ENCODE assay signal across 18 cellular contexts in genomic region chr9:77384406-77384805, GRCh38.
DNase-seq lines count a peak whose midpoint lies in the region; ATAC-seq, FAIRE-seq and TF ChIP-seq lines count a peak whose summit lies in the region.
"Had no signal": no experiment of that assay in that cellular context is flagged by ENCODE, and none has a peak within 500 bp of the region (broad histone marks: within the 10 kb centered on the region; RNA-seq: fewer than 3 reads in every experiment).

No MANE protein-coding gene starts in this region.

- POLR2A ChIA-PET in endothelial cell of umbilical vein (lab: Charles Lee), result no interaction called here

- FAIRE-seq in endothelial cell of umbilical vein (lab: Jason Lieb, UNC), result no peak
- FAIRE-seq: GM12891 had no signal

- dilution Hi-C loops in endothelial cell of umbilical vein (cut with MboI; ENCODE audit: extremely low pct_ligation_motif_present, low sequenced_read_pairs), result no loop called here

- no TSS peak for BruUV-seq in endothelial cell of umbilical vein (replicated peaks; lab: Mats Ljungman, UMichigan)

- no peaks in the 10 kb centered on the region for H3K36me3 ChIP-seq in endothelial cell of umbilical vein (ENCODE audit: control insufficient read depth in 2 of 2, extremely low read depth in 1 of 2, insufficient read depth in 2 of 2, low read length in 2 of 2)
- H3K36me3 ChIP-seq in heart left ventricle, result peaks cover 0 to 32% (median 7%) of the 10 kb centered on the region in 9 donors
- peaks cover 0 to 42% (median 3%) of the 10 kb centered on the region in 6 donors for H3K36me3 ChIP-seq in spleen

- H2AFZ ChIP-seq in endothelial cell of umbilical vein (ENCODE audit: low read depth, low read length), result no peak overlapping the region

- H3K4me1 ChIP-seq in endothelial cell of umbilical vein (ENCODE audit: control insufficient read depth, extremely low read depth, insufficient read depth, low read length) (no peaks in the 10 kb centered on the region), heart left ventricle (no peaks in the 10 kb centered on the region), spleen (peaks cover 0 to 4% (median 0%) of the 10 kb centered on the region in 6 donors)

- DNase-seq in EL (peak; percentile 71), NCI-H226 (peak; percentile 26), endothelial cell of umbilical vein (ENCODE audit: low read depth, low spot score) (peak; percentile 5), renal cortical epithelial cell (ENCODE audit: low read depth) (peak; percentile 13), heart left ventricle (no peak), spleen (no peak), NCI-H187 (lab: John Stamatoyannopoulos, UW) (no peak)
- DNase-seq: activated CD4-positive, alpha-beta T cell treated with anti-CD3 and anti-CD28 coated beads, Interleukin-2, amount 50 U/mL, for 1 hour; activated naive CD8-positive, alpha-beta T cell treated with anti-CD3 and anti-CD28 coated beads, Interleukin-2, amount 10 ng/mL, durations not matched to agents 7 days and 5 days; activated T-cell treated with anti-CD3 and anti-CD28 coated beads, Interleukin-2, amount 50 U/mL, for 24 hours; CD4-positive, alpha-beta T cell; left ventricle myocardium superior; NK-92 treated with Interleukin-12 subunit alpha and Interleukin-12 subunit beta, amount 100 ng/mL, for 24 hours; SHP77 treated with DMSO at 0.1 percent for 48 hours; stimulated activated CD4-positive, alpha-beta T cell treated with anti-CD3 and anti-CD28 coated beads, Interleukin-15, amount 100 ng/mL, for 24 hours; T-helper 9 cell had no signal

- H3K9me3 ChIP-seq in endothelial cell of umbilical vein (replicated peaks; ENCODE audit: control insufficient read depth, insufficient read depth, low read length) (no peaks in the 10 kb centered on the region), heart left ventricle (no peaks in the 10 kb centered on the region), spleen (no peaks in the 10 kb centered on the region)

- CTCF ChIA-PET in endothelial cell of umbilical vein (lab: Charles Lee), result no interaction called here

- TF ChIP-seq POLR2A in endothelial cell of umbilical vein (IDR thresholded peaks at IDR 0.05; ENCODE audit: low read depth, low read length), result no peak
- no peak for TF ChIP-seq POLR2A in heart left ventricle (IDR thresholded peaks at IDR 0.05)
- no peak for TF ChIP-seq POLR2A in spleen (IDR thresholded peaks at IDR 0.05)

- no peak overlapping the region for H3K9ac ChIP-seq in endothelial cell of umbilical vein (replicated peaks; ENCODE audit: extremely low read depth, insufficient read depth, low read length)

- H3K79me2 ChIP-seq in endothelial cell of umbilical vein (ENCODE audit: control insufficient read depth, insufficient read depth, low read length), result no peaks in the 10 kb centered on the region

- no peaks in the 10 kb centered on the region for H4K20me1 ChIP-seq in endothelial cell of umbilical vein (replicated peaks; ENCODE audit: control insufficient read depth, extremely low read depth, insufficient read depth, low read length)

- H3K27me3 ChIP-seq in endothelial cell of umbilical vein (ENCODE audit: control insufficient read depth in 2 of 2, insufficient read depth in 2 of 2, low read length in 2 of 2) (no peaks in the 10 kb centered on the region), heart left ventricle (no peaks in the 10 kb centered on the region), spleen (replicated peaks in 1 of 7) (no peaks in the 10 kb centered on the region)

- H3K4me2 ChIP-seq in endothelial cell of umbilical vein (ENCODE audit: insufficient read depth, low read length), result no peak overlapping the region

- H3K27ac ChIP-seq in endothelial cell of umbilical vein (ENCODE audit: insufficient read depth, low read depth, low read length) (no peak overlapping the region), heart left ventricle (no peak overlapping the region), spleen (no peak overlapping the region)

- H3K4me3 ChIP-seq in endothelial cell of umbilical vein (replicated peaks in 1 of 3; ENCODE audit: insufficient read depth in 1 of 3, low read depth in 1 of 3, low read length in 3 of 3), result no peak overlapping the region
- H3K4me3 ChIP-seq in heart left ventricle, result no peak overlapping the region
- H3K4me3 ChIP-seq in spleen, result no peak overlapping the region

- intact Hi-C loops in endothelial cell of umbilical vein (cut with micrococcal nuclease), result no loop called here
- intact Hi-C loops in heart left ventricle (cut with DNase I), result no loop called here
- intact Hi-C loops in spleen (cut with DNase I; ENCODE audit: low total_unique reads), result no loop called here

- no peak for ATAC-seq in heart left ventricle
- ATAC-seq in GM18909 (IDR thresholded peaks at IDR 0.05; ENCODE audit: poor library complexity, unreplicated experiment), result no peak
- ATAC-seq: left ventricle myocardium superior had no signal

- no peak for TF ChIP-seq CTCF in endothelial cell of umbilical vein (IDR thresholded peaks at IDR 0.05; ENCODE audit: extremely low read depth in 1 of 2, insufficient read depth in 1 of 2, low read depth in 1 of 2, low read length in 2 of 2)
- TF ChIP-seq CTCF in heart left ventricle (IDR thresholded peaks at IDR 0.05), result no peak
- TF ChIP-seq CTCF in spleen (IDR thresholded peaks at IDR 0.05 in 8 of 11, conservative IDR thresholded peaks at IDR 0.05 in 3 of 11), result no peak

- H3K9me1 ChIP-seq in endothelial cell of umbilical vein (replicated peaks; ENCODE audit: control insufficient read depth, extremely low read depth, insufficient read depth, low read length), result no peaks in the 10 kb centered on the region

TF ChIP-seq in endothelial cell of umbilical vein, 7 proteins besides CTCF, POLR2A, EP300 and RAD21:
- TF ChIP-seq POLR2AphosphoS5 (IDR thresholded peaks at IDR 0.05; ENCODE audit: insufficient read depth, low read depth, low read length) (no peak), MAX (IDR thresholded peaks at IDR 0.05; ENCODE audit: insufficient read depth, insufficient read length) (no peak), FOS (IDR thresholded peaks at IDR 0.05; ENCODE audit: borderline replicate concordance, insufficient read depth, low read length) (peak; percentile 52), EZH2 (IDR thresholded peaks at IDR 0.05; ENCODE audit: borderline replicate concordance, low read depth, low read length, severe bottlenecking) (no peak), MYC (IDR thresholded peaks at IDR 0.05; ENCODE audit: low read depth, low read length) (no peak), JUN (IDR thresholded peaks at IDR 0.05; ENCODE audit: borderline replicate concordance, insufficient read depth, insufficient read length, low read depth) (peak; percentile 43), GATA2 (IDR thresholded peaks at IDR 0.05; ENCODE audit: insufficient read depth, insufficient read length, low read depth, low read length) (no peak)

Comparison
In these comparisons a context has a peak if more than half of its experiments do, and no peak if none do; other contexts are left out.
1. DNase-seq: peak in EL (single experiment), NCI-H226 (single experiment), endothelial cell of umbilical vein (single experiment) and renal cortical epithelial cell (single experiment); none in heart left ventricle (0 of 5), spleen (single experiment) and NCI-H187 (0 of 2).